In genomic region chr10:11553773-11554381, GRCh38 we compare ENCODE assay signal across 11 cellular contexts. TPM values are rescaled to one million over a fixed set of nuclear protein-coding genes. Genes with fewer than 3 reads are reported as not detected.
DNase-seq lines count a peak whose midpoint lies in the region; ATAC-seq, FAIRE-seq and TF ChIP-seq lines count a peak whose summit lies in the region.
"Had no signal": no experiment of that assay in that cellular context is flagged by ENCODE, and none has a peak within 500 bp of the region (broad histone marks: within the 10 kb centered on the region; RNA-seq: fewer than 3 reads in every experiment).

No MANE protein-coding gene starts in this region.

- TF ChIP-seq CTCF in CD14-positive monocyte (IDR thresholded peaks at IDR 0.05) = no peak
- TF ChIP-seq CTCF in PC-9 (conservative IDR thresholded peaks at IDR 0.05) = no peak
- TF ChIP-seq CTCF in gastroesophageal sphincter (IDR thresholded peaks at IDR 0.05) = no peak

- no peaks in the 10 kb centered on the region for H3K9me3 ChIP-seq in PC-9 (ENCODE audit: insufficient read depth, low read depth)
- no peaks in the 10 kb centered on the region for H3K9me3 ChIP-seq in gastroesophageal sphincter

- peaks cover 0 to 4% (median 0%) of the 10 kb centered on the region in 7 donors for H3K9me3 Mint-ChIP-seq in CD14-positive monocyte

- no peaks in the 10 kb centered on the region for H3K27me3 ChIP-seq in PC-9 (ENCODE audit: insufficient read depth, low read depth)
- no peaks in the 10 kb centered on the region for H3K27me3 ChIP-seq in gastroesophageal sphincter

- H3F3A ChIP-seq in PC-9 (ENCODE audit: insufficient read depth, low read depth) = peaks cover 23% of the 10 kb centered on the region; the same call in 1 of the 2 replicates

- H3K27ac ChIP-seq in PC-9 = peak overlapping the region; percentile 99; the same call in 1 of the 2 replicates
- no peak overlapping the region for H3K27ac ChIP-seq in caudate nucleus (ENCODE audit: low read depth, low read length)
- no peak overlapping the region for H3K27ac ChIP-seq in gastroesophageal sphincter

- ATAC-seq in GM19035 (IDR thresholded peaks at IDR 0.05; ENCODE audit: unreplicated experiment) = peak; percentile 85
- peak; percentile 86 for ATAC-seq in HG02938 (IDR thresholded peaks at IDR 0.05; ENCODE audit: unreplicated experiment)
- no peak for ATAC-seq in gastroesophageal sphincter

- peak overlapping the region in 6 of 7 donors; percentile 13 to 91 (median 61) for H3K27ac Mint-ChIP-seq in CD14-positive monocyte

- no peaks in the 10 kb centered on the region for H4K20me1 ChIP-seq in PC-9 (ENCODE audit: insufficient read depth)

- no peak for TF ChIP-seq EP300 in gastroesophageal sphincter (IDR thresholded peaks at IDR 0.05)

- H2AFZ ChIP-seq in PC-9 = no peak overlapping the region

- no peak for TF ChIP-seq POLR2A in gastroesophageal sphincter (IDR thresholded peaks at IDR 0.05)

- no peak overlapping the region for H3K4me2 ChIP-seq in PC-9

- H3K4me1 ChIP-seq in PC-9 (replicated peaks; ENCODE audit: insufficient read depth) (peaks cover 29% of the 10 kb centered on the region), gastroesophageal sphincter (peaks cover 0 to 18% (median 7%) of the 10 kb centered on the region in 3 donors)

- POLR2A ChIA-PET in PC-9 (lab: Charles Lee; ENCODE audit: unreplicated experiment) = no interaction called here

- H3K36me3 ChIP-seq in PC-9 (ENCODE audit: low read depth) (no peaks in the 10 kb centered on the region), gastroesophageal sphincter (no peaks in the 10 kb centered on the region)

- H3K4me3 ChIP-seq in PC-9 (no peak overlapping the region), gastroesophageal sphincter (no peak overlapping the region)

- H3K4me3 Mint-ChIP-seq in CD14-positive monocyte = peak overlapping the region in 1 of 2 donors; percentile 37

- H3K36me3 Mint-ChIP-seq in CD14-positive monocyte = no peaks in the 10 kb centered on the region

- DNase-seq in CD14-positive monocyte (ENCODE audit: low spot score) (no peak), PC-9 (no peak), NCI-H1694 treated with DMSO at 0.1 percent for 48 hours (lab: John Stamatoyannopoulos, UW) (no peak), caudate nucleus (lab: John Stamatoyannopoulos, UW) (no peak), HTR-8/SVneo (ENCODE audit: insufficient read length, low spot score) (no peak)
- DNase-seq: dermis blood vessel endothelial cell, Kasumi-1, mesendoderm had no signal

- intact Hi-C loops in CD14-positive monocyte (cut with micrococcal nuclease) = no loop called here
- intact Hi-C loops in PC-9 (cut with micrococcal nuclease; ENCODE audit: unreplicated experiment) = loop anchor here (2.0 kb wide), 2 partner anchors 49 to 57 kb away; partner anchors contain the start of gene USP6NL

- CTCF ChIA-PET in PC-9 (lab: Charles Lee) = interaction anchor here (0.6 kb wide), 2 partner anchors 9 to 40 kb away, joined by 3 to 10 read pairs; no protein-coding TSS in a partner anchor

- peaks cover 0 to 1% (median 0%) of the 10 kb centered on the region in 3 donors for H3K27me3 Mint-ChIP-seq in CD14-positive monocyte (ENCODE audit: low read depth in 3 of 3)

- peaks cover 45% of the 10 kb centered on the region for H3K4me1 Mint-ChIP-seq in CD14-positive monocyte

- no peaks in the 10 kb centered on the region for H3K9me2 ChIP-seq in PC-9 (ENCODE audit: insufficient read depth)

- peaks cover 70% of the 10 kb centered on the region for H3K79me2 ChIP-seq in PC-9 (ENCODE audit: low read depth)

- WGBS in gastroesophageal sphincter (ENCODE audit: low coverage in 1 of 2), 2 donors = 88 to 96% methylated on average over 5 of the region's 6 CpGs

- no peak for FAIRE-seq in HTR-8/SVneo (lab: Jason Lieb, UNC)

- no TSS peak for BruUV-seq in PC-9 (replicated peaks; lab: Mats Ljungman, UMichigan)

RNA-seq across cellular contexts. Expression of gene USP6NL, which starts 57.6 kb away (rescaled TPM):
- 1 to 10 TPM; 6.7 to 7.7 TPM for polyA plus RNA-seq in CD14-positive monocyte
- total RNA-seq in PC-9 (2021) = 16.8 and 22.1 TPM in 2 replicates
- 10 to 100 TPM in 3 of 4 donors, 1 to 10 TPM in 1; 9.0 to 14.7 (median 12.5) TPM for total RNA-seq in gastroesophageal sphincter
